1 cellular context compared by ENCODE assay signal in the genomic region with DNA sequence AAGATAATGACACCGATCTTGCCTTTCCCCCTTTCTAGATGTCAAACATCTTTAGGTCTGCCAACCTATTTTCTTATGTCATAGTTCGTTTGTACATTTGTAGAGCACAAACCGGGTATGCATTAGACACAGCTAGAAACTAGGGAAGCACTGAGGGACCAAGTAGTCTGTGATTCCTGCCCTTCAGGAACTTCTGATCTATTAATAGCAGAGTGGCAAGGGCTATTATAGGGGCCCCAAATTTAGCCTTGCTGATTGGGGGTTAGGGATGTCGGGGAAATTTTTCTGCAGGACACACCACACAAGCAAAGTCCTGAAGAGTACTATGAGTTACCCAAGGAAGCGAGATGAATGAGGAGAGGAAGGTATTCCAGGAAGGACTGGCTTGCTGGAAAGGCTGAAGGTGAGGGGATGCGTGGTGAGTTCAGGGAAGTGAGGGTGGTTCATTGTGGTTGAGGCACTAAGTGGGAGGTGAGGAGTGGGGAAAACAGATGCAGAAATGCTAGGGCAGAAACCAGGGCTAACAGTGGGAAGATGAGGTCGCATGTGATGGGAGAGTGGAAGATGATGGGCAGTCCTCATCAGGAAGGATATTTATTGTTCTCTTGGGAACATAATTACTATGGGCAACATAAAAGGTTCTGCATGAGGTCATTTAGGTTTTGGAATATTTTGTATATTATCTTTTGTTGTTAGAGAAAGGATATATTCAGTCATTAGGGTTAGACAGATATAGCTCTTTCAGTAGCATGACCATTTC.
TF ChIP-seq lines count a peak whose summit lies in the region.

No MANE protein-coding gene starts in this region.

TF ChIP-seq in GM12878, 131 proteins besides CTCF, POLR2A, EP300 and RAD21:
- TF ChIP-seq SPI1 (IDR thresholded peaks at IDR 0.05; ENCODE audit: borderline replicate concordance, insufficient read depth, low read depth, low read length) (no peak), ATF7 (IDR thresholded peaks at IDR 0.05; ENCODE audit: low read depth) (no peak), SMARCA5 (IDR thresholded peaks at IDR 0.05) (no peak)
